In the genomic region with DNA sequence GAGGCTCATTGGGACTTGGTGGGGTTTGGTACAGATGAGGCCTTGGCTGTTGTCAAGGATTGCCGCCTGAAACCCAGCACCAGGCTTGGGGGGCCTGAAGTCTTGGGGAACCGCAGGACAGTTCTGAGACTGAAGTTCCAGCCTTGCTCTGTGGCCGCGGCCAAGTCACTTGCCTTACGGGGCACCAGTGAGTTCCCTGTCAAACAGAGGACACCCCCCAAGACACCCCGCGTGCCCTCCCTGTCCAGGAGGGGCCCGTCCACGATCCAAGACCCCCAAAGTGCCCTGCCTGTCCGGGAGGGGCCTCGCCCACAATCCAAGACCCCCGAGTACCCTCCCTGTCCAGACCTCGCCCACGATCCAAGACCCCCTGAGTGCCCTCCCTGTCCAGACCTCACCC, we compare ENCODE assay signal across 1 cellular context.
TF ChIP-seq lines count a peak whose summit lies in the region.

No MANE protein-coding gene starts in this region.

TF ChIP-seq in GM12878, 131 proteins besides CTCF, POLR2A, EP300 and RAD21:
- no peak for TF ChIP-seq NR2F1 (conservative IDR thresholded peaks at IDR 0.05)
- TF ChIP-seq, protein P1, sequence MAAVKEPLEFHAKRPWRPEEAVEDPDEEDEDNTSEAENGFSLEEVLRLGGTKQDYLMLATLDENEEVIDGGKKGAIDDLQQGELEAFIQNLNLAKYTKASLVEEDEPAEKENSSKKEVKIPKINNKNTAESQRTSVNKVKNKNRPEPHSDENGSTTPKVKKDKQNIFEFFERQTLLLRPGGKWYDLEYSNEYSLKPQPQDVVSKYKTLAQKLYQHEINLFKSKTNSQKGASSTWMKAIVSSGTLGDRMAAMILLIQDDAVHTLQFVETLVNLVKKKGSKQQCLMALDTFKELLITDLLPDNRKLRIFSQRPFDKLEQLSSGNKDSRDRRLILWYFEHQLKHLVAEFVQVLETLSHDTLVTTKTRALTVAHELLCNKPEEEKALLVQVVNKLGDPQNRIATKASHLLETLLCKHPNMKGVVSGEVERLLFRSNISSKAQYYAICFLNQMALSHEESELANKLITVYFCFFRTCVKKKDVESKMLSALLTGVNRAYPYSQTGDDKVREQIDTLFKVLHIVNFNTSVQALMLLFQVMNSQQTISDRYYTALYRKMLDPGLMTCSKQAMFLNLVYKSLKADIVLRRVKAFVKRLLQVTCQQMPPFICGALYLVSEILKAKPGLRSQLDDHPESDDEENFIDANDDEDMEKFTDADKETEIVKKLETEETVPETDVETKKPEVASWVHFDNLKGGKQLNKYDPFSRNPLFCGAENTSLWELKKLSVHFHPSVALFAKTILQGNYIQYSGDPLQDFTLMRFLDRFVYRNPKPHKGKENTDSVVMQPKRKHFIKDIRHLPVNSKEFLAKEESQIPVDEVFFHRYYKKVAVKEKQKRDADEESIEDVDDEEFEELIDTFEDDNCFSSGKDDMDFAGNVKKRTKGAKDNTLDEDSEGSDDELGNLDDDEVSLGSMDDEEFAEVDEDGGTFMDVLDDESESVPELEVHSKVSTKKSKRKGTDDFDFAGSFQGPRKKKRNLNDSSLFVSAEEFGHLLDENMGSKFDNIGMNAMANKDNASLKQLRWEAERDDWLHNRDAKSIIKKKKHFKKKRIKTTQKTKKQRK (IDR thresholded peaks at IDR 0.05; ENCODE audit: low read depth, low read length), result no peak
- TF ChIP-seq EGR1 (IDR thresholded peaks at IDR 0.05; ENCODE audit: borderline replicate concordance in 1 of 2, low read depth in 2 of 2, low read length in 2 of 2), result no peak
- TF ChIP-seq IRF4 (IDR thresholded peaks at IDR 0.05; ENCODE audit: low read depth, low read length), result no peak
- TF ChIP-seq NBN (IDR thresholded peaks at IDR 0.05), result no peak
- TF ChIP-seq, protein P2, sequence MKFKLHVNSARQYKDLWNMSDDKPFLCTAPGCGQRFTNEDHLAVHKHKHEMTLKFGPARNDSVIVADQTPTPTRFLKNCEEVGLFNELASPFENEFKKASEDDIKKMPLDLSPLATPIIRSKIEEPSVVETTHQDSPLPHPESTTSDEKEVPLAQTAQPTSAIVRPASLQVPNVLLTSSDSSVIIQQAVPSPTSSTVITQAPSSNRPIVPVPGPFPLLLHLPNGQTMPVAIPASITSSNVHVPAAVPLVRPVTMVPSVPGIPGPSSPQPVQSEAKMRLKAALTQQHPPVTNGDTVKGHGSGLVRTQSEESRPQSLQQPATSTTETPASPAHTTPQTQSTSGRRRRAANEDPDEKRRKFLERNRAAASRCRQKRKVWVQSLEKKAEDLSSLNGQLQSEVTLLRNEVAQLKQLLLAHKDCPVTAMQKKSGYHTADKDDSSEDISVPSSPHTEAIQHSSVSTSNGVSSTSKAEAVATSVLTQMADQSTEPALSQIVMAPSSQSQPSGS (IDR thresholded peaks at IDR 0.05; ENCODE audit: low read length), result no peak
- TF ChIP-seq, protein P3, sequence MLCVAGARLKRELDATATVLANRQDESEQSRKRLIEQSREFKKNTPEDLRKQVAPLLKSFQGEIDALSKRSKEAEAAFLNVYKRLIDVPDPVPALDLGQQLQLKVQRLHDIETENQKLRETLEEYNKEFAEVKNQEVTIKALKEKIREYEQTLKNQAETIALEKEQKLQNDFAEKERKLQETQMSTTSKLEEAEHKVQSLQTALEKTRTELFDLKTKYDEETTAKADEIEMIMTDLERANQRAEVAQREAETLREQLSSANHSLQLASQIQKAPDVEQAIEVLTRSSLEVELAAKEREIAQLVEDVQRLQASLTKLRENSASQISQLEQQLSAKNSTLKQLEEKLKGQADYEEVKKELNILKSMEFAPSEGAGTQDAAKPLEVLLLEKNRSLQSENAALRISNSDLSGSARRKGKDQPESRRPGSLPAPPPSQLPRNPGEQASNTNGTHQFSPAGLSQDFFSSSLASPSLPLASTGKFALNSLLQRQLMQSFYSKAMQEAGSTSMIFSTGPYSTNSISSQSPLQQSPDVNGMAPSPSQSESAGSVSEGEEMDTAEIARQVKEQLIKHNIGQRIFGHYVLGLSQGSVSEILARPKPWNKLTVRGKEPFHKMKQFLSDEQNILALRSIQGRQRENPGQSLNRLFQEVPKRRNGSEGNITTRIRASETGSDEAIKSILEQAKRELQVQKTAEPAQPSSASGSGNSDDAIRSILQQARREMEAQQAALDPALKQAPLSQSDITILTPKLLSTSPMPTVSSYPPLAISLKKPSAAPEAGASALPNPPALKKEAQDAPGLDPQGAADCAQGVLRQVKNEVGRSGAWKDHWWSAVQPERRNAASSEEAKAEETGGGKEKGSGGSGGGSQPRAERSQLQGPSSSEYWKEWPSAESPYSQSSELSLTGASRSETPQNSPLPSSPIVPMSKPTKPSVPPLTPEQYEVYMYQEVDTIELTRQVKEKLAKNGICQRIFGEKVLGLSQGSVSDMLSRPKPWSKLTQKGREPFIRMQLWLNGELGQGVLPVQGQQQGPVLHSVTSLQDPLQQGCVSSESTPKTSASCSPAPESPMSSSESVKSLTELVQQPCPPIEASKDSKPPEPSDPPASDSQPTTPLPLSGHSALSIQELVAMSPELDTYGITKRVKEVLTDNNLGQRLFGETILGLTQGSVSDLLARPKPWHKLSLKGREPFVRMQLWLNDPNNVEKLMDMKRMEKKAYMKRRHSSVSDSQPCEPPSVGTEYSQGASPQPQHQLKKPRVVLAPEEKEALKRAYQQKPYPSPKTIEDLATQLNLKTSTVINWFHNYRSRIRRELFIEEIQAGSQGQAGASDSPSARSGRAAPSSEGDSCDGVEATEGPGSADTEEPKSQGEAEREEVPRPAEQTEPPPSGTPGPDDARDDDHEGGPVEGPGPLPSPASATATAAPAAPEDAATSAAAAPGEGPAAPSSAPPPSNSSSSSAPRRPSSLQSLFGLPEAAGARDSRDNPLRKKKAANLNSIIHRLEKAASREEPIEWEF (IDR thresholded peaks at IDR 0.05; ENCODE audit: insufficient replicate concordance, low read depth, low read length), result no peak
- no peak for TF ChIP-seq CREB1 (IDR thresholded peaks at IDR 0.05; ENCODE audit: low read depth)
- no peak for TF ChIP-seq E4F1 (IDR thresholded peaks at IDR 0.05; ENCODE audit: borderline replicate concordance, partially characterized antibody)
- TF ChIP-seq RAD51 (IDR thresholded peaks at IDR 0.05), result no peak
- no peak for TF ChIP-seq ZNF622 (IDR thresholded peaks at IDR 0.05)
- no peak for TF ChIP-seq ZZZ3 (IDR thresholded peaks at IDR 0.05; ENCODE audit: control insufficient read depth, insufficient read length, low read depth)
- no peak for TF ChIP-seq SMAD1 (IDR thresholded peaks at IDR 0.05; ENCODE audit: low read depth, partially characterized antibody)
- TF ChIP-seq ZNF592 (IDR thresholded peaks at IDR 0.05), result no peak
- TF ChIP-seq ETV6 (conservative IDR thresholded peaks at IDR 0.05 in 1 of 2, IDR thresholded peaks at IDR 0.05 in 1 of 2; ENCODE audit: borderline replicate concordance in 1 of 2, low read depth in 1 of 2), result no peak
- TF ChIP-seq REST (IDR thresholded peaks at IDR 0.05; ENCODE audit: low read depth, low read length), result no peak
- no peak for TF ChIP-seq SIX5 (IDR thresholded peaks at IDR 0.05; ENCODE audit: low read depth, low read length, severe bottlenecking)
- TF ChIP-seq FOXK2 (IDR thresholded peaks at IDR 0.05), result no peak
- no peak for TF ChIP-seq CBX5 (IDR thresholded peaks at IDR 0.05; ENCODE audit: low read depth)
